ENCODE assay signal across 1 cellular context in genomic region chr11:86955111-86955673, GRCh38.
A peak's percentile ranks its signal among the peaks of the same experiment; 100 is the strongest.
TF ChIP-seq lines count a peak whose summit lies in the region.

FZD4 (minus strand) TSS chr11:86955395; CDS start chr11:86955085, 310 bp downstream.

TF ChIP-seq in K562, 482 proteins besides CTCF, POLR2A, EP300 and RAD21 (continued from another document and continues in another):
- TF ChIP-seq ELK1 (CRISPR knock-in tag; IDR thresholded peaks at IDR 0.05) (no peak), FOXK2 (conservative IDR thresholded peaks at IDR 0.05 in 1 of 2, IDR thresholded peaks at IDR 0.05 in 1 of 2; ENCODE audit: low read depth in 2 of 2) (no peak), E2F5 (CRISPR knock-in tag; IDR thresholded peaks at IDR 0.05) (no peak), RNF219 (CRISPR knock-in tag; IDR thresholded peaks at IDR 0.05) (no peak), REST (CRISPR knock-in tag; IDR thresholded peaks at IDR 0.05; ENCODE audit: low read depth) (peak; percentile 83), CHD7 (IDR thresholded peaks at IDR 0.05; ENCODE audit: low read depth, low read length) (no peak), MLLT1 (IDR thresholded peaks at IDR 0.05) (no peak), ZNF76 (CRISPR knock-in tag; IDR thresholded peaks at IDR 0.05; ENCODE audit: borderline replicate concordance) (no peak), ZBTB12 (CRISPR knock-in tag; IDR thresholded peaks at IDR 0.05) (no peak), ZEB2 (IDR thresholded peaks at IDR 0.05) (no peak), USF2 (CRISPR knock-in tag; IDR thresholded peaks at IDR 0.05) (no peak), MYNN (IDR thresholded peaks at IDR 0.05) (no peak), MYNN (CRISPR knock-in tag; IDR thresholded peaks at IDR 0.05) (no peak), RBM14 (IDR thresholded peaks at IDR 0.05; ENCODE audit: borderline replicate concordance, insufficient read depth, low read depth, low read length) (no peak), GATAD2B (IDR thresholded peaks at IDR 0.05; ENCODE audit: borderline replicate concordance) (peak; percentile 72; the same call in 1 of the 2 replicates), ZBED1 (IDR thresholded peaks at IDR 0.05) (no peak), ZNF507 (tag; conservative IDR thresholded peaks at IDR 0.05) (no peak), GABPA (tag; conservative IDR thresholded peaks at IDR 0.05; ENCODE audit: low read depth) (no peak; the same call in 1 of the 2 replicates)
